8 cellular contexts compared by ENCODE assay signal in the genomic region with DNA sequence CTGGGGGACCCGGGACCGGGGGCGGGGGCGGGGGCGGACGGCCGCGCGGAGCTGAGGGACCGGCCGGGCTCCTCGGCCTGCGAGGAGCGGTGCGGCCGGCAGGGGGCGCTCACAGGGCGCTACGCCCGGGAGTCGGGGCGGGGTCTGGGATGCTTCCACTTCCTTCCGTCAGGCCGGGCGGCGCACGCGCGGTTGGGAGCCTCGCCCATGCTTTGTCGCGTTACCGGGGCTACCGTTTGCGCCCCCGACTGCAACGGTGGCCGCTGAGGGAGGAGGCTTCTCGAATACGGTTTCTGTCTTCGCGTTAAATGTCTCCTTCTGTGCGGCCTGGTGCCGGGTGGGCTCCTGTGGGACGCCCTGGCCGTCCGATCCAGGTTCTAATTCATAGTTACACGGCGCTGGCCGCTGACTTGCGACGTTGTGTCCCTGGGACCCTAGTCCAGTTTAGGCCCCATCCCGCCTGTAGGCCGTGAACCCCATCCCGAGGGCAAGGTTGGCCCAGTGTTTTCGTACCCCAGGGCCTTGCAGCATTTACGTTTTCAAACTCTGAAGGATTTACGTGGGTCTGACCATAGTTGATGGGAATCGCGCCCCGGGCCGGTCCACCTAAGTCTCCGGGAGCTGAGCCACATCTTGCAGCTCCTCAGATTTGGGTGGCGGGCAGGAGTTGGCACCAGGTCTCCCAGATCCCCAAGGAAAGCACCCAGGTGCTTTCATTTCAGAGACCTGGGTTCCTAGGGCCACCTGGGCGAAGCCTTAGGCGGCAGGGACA. TPM values are rescaled to one million over a fixed set of nuclear protein-coding genes. Genes with fewer than 3 reads are reported as not detected.
DNase-seq lines count a peak whose midpoint lies in the region; ATAC-seq and TF ChIP-seq lines count a peak whose summit lies in the region.

No MANE protein-coding gene starts in this region.

- H2AFZ ChIP-seq in Karpas-422 (ENCODE audit: low read length) = peak overlapping the region; percentile 59; the same call in 1 of the 2 replicates

- H3K4me1 ChIP-seq in Karpas-422 (ENCODE audit: low read length) = peaks cover 37% of the 10 kb centered on the region

- DNase-seq in DMS114 treated with DMSO at 0.1 percent for 48 hours (lab: John Stamatoyannopoulos, UW; ENCODE audit: unreplicated experiment) = peak; percentile 55
- DNase-seq in Karpas-422 = peak; percentile 94
- DNase-seq in RPMI7951 (ENCODE audit: low read depth) = peak; percentile 78
- DNase-seq in activated effector memory CD4-positive, alpha-beta T cell treated with Interleukin-2 at 50 U/mL for 16 hours = peak; percentile 78
- DNase-seq in fibroblast of the aortic adventitia (ENCODE audit: low read depth) = peak; percentile 70
- peak; percentile 89 for DNase-seq in nephron progenitor cell
- DNase-seq in stimulated activated naive CD8-positive, alpha-beta T cell treated with anti-CD3 and anti-CD28 coated beads, Interleukin-15, Interleukin-2, amounts not matched to agents 100 U/mL and 50 U/mL, for 24 hours = peak; percentile 88

- peaks cover 24% of the 10 kb centered on the region; the same call in 1 of the 2 replicates for H3K36me3 ChIP-seq in Karpas-422 (ENCODE audit: insufficient read depth, low read length)

- H3K27ac Mint-ChIP-seq in nephron progenitor cell = peak overlapping the region; percentile 95

- H3K4me3 ChIP-seq in Karpas-422 (ENCODE audit: low read length) (peak overlapping the region; percentile 75), fibroblast of the aortic adventitia (ENCODE audit: low read depth, low read length) (peak overlapping the region; percentile 81)

- H3K9me3 Mint-ChIP-seq in nephron progenitor cell = peaks cover 46% of the 10 kb centered on the region

- peak; percentile 53 for TF ChIP-seq CTCF in fibroblast of the aortic adventitia (IDR thresholded peaks at IDR 0.05; ENCODE audit: insufficient read depth, low read length)
- TF ChIP-seq CTCF in nephron progenitor cell (IDR thresholded peaks at IDR 0.05) = peak; percentile 56

- no peaks in the 10 kb centered on the region for H3K9me2 ChIP-seq in Karpas-422 (replicated peaks; ENCODE audit: insufficient read depth, low read length)

- peak overlapping the region; percentile 67 for H3K27ac ChIP-seq in Karpas-422 (ENCODE audit: low read length)

- ATAC-seq in GM21529 (IDR thresholded peaks at IDR 0.05; ENCODE audit: unreplicated experiment) = peak; percentile 36
- peak; percentile 67 for ATAC-seq in stimulated activated naive CD8-positive, alpha-beta T cell treated with anti-CD3 and anti-CD28 coated beads, Interleukin-15, Interleukin-2, amounts not matched to agents 100 U/mL and 50 U/mL, for 24 hours

- no peaks in the 10 kb centered on the region for H3K9me3 ChIP-seq in Karpas-422 (ENCODE audit: low read length)

- peaks cover 12% of the 10 kb centered on the region for H3K36me3 Mint-ChIP-seq in nephron progenitor cell (ENCODE audit: low read depth)

- H4K20me1 ChIP-seq in Karpas-422 (ENCODE audit: insufficient read depth, low read depth, low read length) = no peaks in the 10 kb centered on the region

- peak overlapping the region; percentile 91 for H3K4me3 Mint-ChIP-seq in nephron progenitor cell

- peaks cover 18% of the 10 kb centered on the region for H3K27me3 Mint-ChIP-seq in nephron progenitor cell (ENCODE audit: low read depth, poor library complexity)

- H3K9ac ChIP-seq in Karpas-422 (ENCODE audit: low read length) = peak overlapping the region; percentile 89

- H3K4me1 Mint-ChIP-seq in nephron progenitor cell = peaks cover 10% of the 10 kb centered on the region

- peaks cover 16% of the 10 kb centered on the region for H3K79me2 ChIP-seq in Karpas-422 (ENCODE audit: low read length)

- H3K4me2 ChIP-seq in Karpas-422 (ENCODE audit: low read depth, low read length, poor library complexity, severe bottlenecking) = peak overlapping the region; percentile 92

- H3K27me3 ChIP-seq in Karpas-422 (ENCODE audit: low read length) = no peaks in the 10 kb centered on the region

RNA-seq across cellular contexts. Expression of a gene that starts 0.5 kb away (rescaled TPM):
- 36.6 and 69.2 TPM in 2 replicates for total RNA-seq in Karpas-422 (2014; rRNA removed; shearing (Covaris generic); ENCODE audit: low replicate concordance)
- 31.3 and 41.0 TPM in 2 replicates for total RNA-seq in RPMI7951 (2014; rRNA removed; shearing (Covaris generic))
- 29.4 and 35.2 TPM in 2 replicates for total RNA-seq in fibroblast of the aortic adventitia (ENCODE audit: low replicate concordance)

Comparison
In these comparisons a context has a peak if more than half of its experiments do, and no peak if none do; other contexts are left out.
1. Peak in every context shown above with its lines: DNase-seq, ATAC-seq, H3K4me3 ChIP-seq and H3K27ac ChIP-seq.